ENCODE assay signal across 28 cellular contexts in genomic region chr5:178520851-178521250, GRCh38.
"Had no signal": no experiment of that assay in that cellular context is flagged by ENCODE, and none has a peak within 500 bp of the region (broad histone marks: within the 10 kb centered on the region; RNA-seq: fewer than 3 reads in every experiment).

No MANE protein-coding gene starts in this region.

- H3K4me3 ChIP-seq: stomach, suprapubic skin, testis, thoracic aorta, thyroid gland, tibial artery, tibial nerve, transverse colon, upper lobe of left lung, upper lobe of right lung, uterus, vagina had no signal

- H3K9me3 Mint-ChIP-seq: stimulated activated effector memory CD8-positive, alpha-beta T cell treated with anti-CD3 and anti-CD28 coated beads, Interleukin-12 subunit alpha, Interleukin-12 subunit beta, amount 100 ng/mL, for 72 hours; stimulated activated naive CD8-positive, alpha-beta T cell treated with anti-CD3 and anti-CD28 coated beads, Interleukin-15, Interleukin-2, amounts not matched to agents 100 ng/mL and 50 ng/mL, for 24 hours; type B pancreatic cell had no signal

- H3K4me1 Mint-ChIP-seq: stimulated activated effector memory CD8-positive, alpha-beta T cell treated with anti-CD3 and anti-CD28 coated beads, Interleukin-12 subunit alpha, Interleukin-12 subunit beta, amount 100 ng/mL, for 72 hours; stimulated activated memory B cell treated with anti-CD40 and anti-IgM and Interleukin-4, amounts not matched to agents 10 μg/mL and 1 μg/mL and 100 μg/mL, for 72 hours; stimulated activated naive B cell treated with anti-CD40 and anti-IgM and Interleukin-4, amounts not matched to agents 10 μg/mL and 1 μg/mL and 100 μg/mL, for 72 hours; stimulated activated naive CD8-positive, alpha-beta T cell treated with anti-CD3 and anti-CD28 coated beads, Interleukin-15, amount 100 ng/mL, for 72 hours had no signal

- DNase-seq: stimulated activated CD4-positive, alpha-beta T cell treated with anti-CD3 and anti-CD28 coated beads, Interleukin-1b, Interleukin-23, amount 100 ng/mL, for 48 hours; stimulated activated CD4-positive, alpha-beta T cell treated with anti-CD3 and anti-CD28 coated beads, Interleukin-2, amount 100 ng/mL, for 24 hours; stimulated activated CD4-positive, alpha-beta T cell treated with anti-CD3 and anti-CD28 coated beads, Interleukin-2, amount 100 ng/mL, for 48 hours; stimulated activated CD4-positive, alpha-beta T cell treated with anti-CD3 and anti-CD28 coated beads, Interleukin-4, amount 100 ng/mL, for 1 hour; stimulated activated CD4-positive, alpha-beta T cell treated with anti-CD3 and anti-CD28 coated beads, Interleukin-4, amount 100 ng/mL, for 24 hours; stimulated activated CD4-positive, alpha-beta T cell treated with anti-CD3 and anti-CD28 coated beads, Interleukin-4, amount 100 ng/mL, for 4 hours; stimulated activated CD8-positive, alpha-beta memory T cell treated with anti-CD3 and anti-CD28 coated beads, Interleukin-4, amount 100 ng/mL, for 48 hours; stimulated activated naive B cell treated with anti-CD40 and anti-IgM and Interleukin-4, amounts not matched to agents 10 μg/mL and 1 μg/mL and 100 μg/mL, for 72 hours; stimulated activated naive CD4-positive, alpha-beta T cell treated with Interleukin-2 at 50 U/mL for 16 hours; stimulated activated naive CD8-positive, alpha-beta T cell treated with anti-CD3 and anti-CD28 coated beads, Interleukin-15, amount 100 ng/mL, for 72 hours; stimulated activated naive CD8-positive, alpha-beta T cell treated with anti-CD3 and anti-CD28 coated beads, Interleukin-15, Interleukin-2, amounts not matched to agents 100 U/mL and 50 U/mL, for 24 hours; stomach; substantia nigra; testis; thyroid gland; tibial artery; transverse colon; upper lobe of left lung; upper lobe of right lung; uterus had no signal

- H3K27ac Mint-ChIP-seq: stimulated activated effector memory CD8-positive, alpha-beta T cell treated with anti-CD3 and anti-CD28 coated beads, Interleukin-12 subunit alpha, Interleukin-12 subunit beta, amount 100 ng/mL, for 72 hours; stimulated activated memory B cell treated with anti-CD40 and anti-IgM and Interleukin-4, amounts not matched to agents 10 μg/mL and 1 μg/mL and 100 μg/mL, for 72 hours; stimulated activated naive B cell treated with anti-CD40 and anti-IgM and Interleukin-4, amounts not matched to agents 10 μg/mL and 1 μg/mL and 100 μg/mL, for 72 hours; stimulated activated naive CD8-positive, alpha-beta T cell treated with anti-CD3 and anti-CD28 coated beads, Interleukin-15, amount 100 ng/mL, for 72 hours; stimulated activated naive CD8-positive, alpha-beta T cell treated with anti-CD3 and anti-CD28 coated beads, Interleukin-15, Interleukin-2, amounts not matched to agents 100 ng/mL and 50 ng/mL, for 24 hours; type B pancreatic cell had no signal

- H3K9me3 ChIP-seq: suprapubic skin, testis, thoracic aorta, thyroid gland, tibial artery, tibial nerve, transverse colon, upper lobe of left lung, upper lobe of right lung, uterus, vagina had no signal

- H3K4me1 ChIP-seq: stomach, suprapubic skin, testis, tibial artery, tibial nerve, transverse colon, upper lobe of left lung, upper lobe of right lung, uterus, vagina had no signal

- H3K27me3 ChIP-seq: suprapubic skin, testis, thyroid gland, tibial nerve, transverse colon, upper lobe of left lung, upper lobe of right lung, uterus, vagina had no signal

- H3K27ac ChIP-seq: stomach, suprapubic skin, testis, thoracic aorta, thyroid gland, tibial artery, tibial nerve, transverse colon, upper lobe of left lung, upper lobe of right lung, uterus, vagina had no signal

- H3K4me3 Mint-ChIP-seq: stimulated activated effector memory CD8-positive, alpha-beta T cell treated with anti-CD3 and anti-CD28 coated beads, Interleukin-12 subunit alpha, Interleukin-12 subunit beta, amount 100 ng/mL, for 72 hours; stimulated activated memory B cell treated with anti-CD40 and anti-IgM and Interleukin-4, amounts not matched to agents 10 μg/mL and 1 μg/mL and 100 μg/mL, for 72 hours; stimulated activated naive B cell treated with anti-CD40 and anti-IgM and Interleukin-4, amounts not matched to agents 10 μg/mL and 1 μg/mL and 100 μg/mL, for 72 hours; stimulated activated naive CD8-positive, alpha-beta T cell treated with anti-CD3 and anti-CD28 coated beads, Interleukin-15, amount 100 ng/mL, for 72 hours; stimulated activated naive CD8-positive, alpha-beta T cell treated with anti-CD3 and anti-CD28 coated beads, Interleukin-15, Interleukin-2, amounts not matched to agents 100 ng/mL and 50 ng/mL, for 24 hours; type B pancreatic cell had no signal

- H3K36me3 Mint-ChIP-seq: stimulated activated effector memory CD8-positive, alpha-beta T cell treated with anti-CD3 and anti-CD28 coated beads, Interleukin-12 subunit alpha, Interleukin-12 subunit beta, amount 100 ng/mL, for 72 hours; stimulated activated memory B cell treated with anti-CD40 and anti-IgM and Interleukin-4, amounts not matched to agents 10 μg/mL and 1 μg/mL and 100 μg/mL, for 72 hours; stimulated activated naive B cell treated with anti-CD40 and anti-IgM and Interleukin-4, amounts not matched to agents 10 μg/mL and 1 μg/mL and 100 μg/mL, for 72 hours had no signal

- ATAC-seq: stimulated activated effector memory CD8-positive, alpha-beta T cell treated with anti-CD3 and anti-CD28 coated beads, Interleukin-12 subunit alpha, Interleukin-12 subunit beta, amount 100 ng/mL, for 72 hours; stimulated activated memory B cell treated with anti-CD40 and anti-IgM and Interleukin-4, amounts not matched to agents 10 μg/mL and 1 μg/mL and 100 μg/mL, for 72 hours; stimulated activated naive B cell treated with anti-CD40 and anti-IgM and Interleukin-4, amounts not matched to agents 10 μg/mL and 1 μg/mL and 100 μg/mL, for 72 hours; stimulated activated naive CD8-positive, alpha-beta T cell treated with anti-CD3 and anti-CD28 coated beads, Interleukin-15, amount 100 ng/mL, for 72 hours; stimulated activated naive CD8-positive, alpha-beta T cell treated with anti-CD3 and anti-CD28 coated beads, Interleukin-15, Interleukin-2, amounts not matched to agents 100 U/mL and 50 U/mL, for 24 hours; upper lobe of right lung had no signal

- H3K36me3 ChIP-seq: stomach, suprapubic skin, thoracic aorta, thyroid gland, tibial artery, tibial nerve, transverse colon, upper lobe of left lung, upper lobe of right lung, uterus, vagina had no signal
